11 cellular contexts compared by ENCODE assay signal in genomic region chr21:38170705-38171682, GRCh38.
DNase-seq lines count a peak whose midpoint lies in the region; ATAC-seq and TF ChIP-seq lines count a peak whose summit lies in the region.
"Had no signal": no experiment of that assay in that cellular context is flagged by ENCODE, and none has a peak within 500 bp of the region (broad histone marks: within the 10 kb centered on the region; RNA-seq: fewer than 3 reads in every experiment).

No MANE protein-coding gene starts in this region.

- no peak for ATAC-seq in CD4-positive, alpha-beta T cell (ENCODE audit: poor library complexity)

- peak; percentile 21 for TF ChIP-seq CTCF in osteocyte (IDR thresholded peaks at IDR 0.05)
- TF ChIP-seq CTCF in CD4-positive, alpha-beta T cell (IDR thresholded peaks at IDR 0.05) = no peak

- H3K4me1 Mint-ChIP-seq in osteocyte (ENCODE audit: unreplicated experiment) = peaks cover 59% of the 10 kb centered on the region
- no peaks in the 10 kb centered on the region for H3K4me1 Mint-ChIP-seq in CD4-positive, alpha-beta T cell (ENCODE audit: low read depth)
- H3K4me1 Mint-ChIP-seq: central memory CD8-positive, alpha-beta T cell had no signal

- H3K4me3 ChIP-seq in SJCRH30 = no peak overlapping the region

- CTCF ChIA-PET in CD4-positive, alpha-beta T cell (lab: Charles Lee) = no interaction called here

- H3K27ac ChIP-seq in SJCRH30 = peak overlapping the region; percentile 52
- H3K27ac ChIP-seq in CD4-positive, alpha-beta T cell (ENCODE audit: low read depth, low read length) = no peak overlapping the region

- H3K36me3 ChIP-seq in SJCRH30 = no peaks in the 10 kb centered on the region

- H3K36me3 Mint-ChIP-seq in osteocyte (ENCODE audit: unreplicated experiment) = no peaks in the 10 kb centered on the region
- no peaks in the 10 kb centered on the region for H3K36me3 Mint-ChIP-seq in CD4-positive, alpha-beta T cell (ENCODE audit: low read depth)

- no peaks in the 10 kb centered on the region for H3K9me3 Mint-ChIP-seq in osteocyte (ENCODE audit: unreplicated experiment)
- no peaks in the 10 kb centered on the region for H3K9me3 Mint-ChIP-seq in CD4-positive, alpha-beta T cell
- H3K9me3 Mint-ChIP-seq: central memory CD8-positive, alpha-beta T cell had no signal

- H3K27me3 ChIP-seq in SJCRH30 = no peaks in the 10 kb centered on the region
- no peaks in the 10 kb centered on the region for H3K27me3 ChIP-seq in CD4-positive, alpha-beta T cell (ENCODE audit: control insufficient read depth, insufficient read depth, low read length)

- POLR2A ChIA-PET in CD4-positive, alpha-beta T cell (lab: Charles Lee) = no interaction called here

- no peaks in the 10 kb centered on the region for H3K9me3 ChIP-seq in SJCRH30 (replicated peaks)
- no peaks in the 10 kb centered on the region for H3K9me3 ChIP-seq in CD4-positive, alpha-beta T cell (ENCODE audit: control insufficient read depth, low read length)

- intact Hi-C loops in CD4-positive, alpha-beta T cell (cut with DNase I, micrococcal nuclease) = no loop called here

- peaks cover 18% of the 10 kb centered on the region for H3K4me1 ChIP-seq in SJCRH30

- no peak overlapping the region for H3K4me3 Mint-ChIP-seq in osteocyte (ENCODE audit: unreplicated experiment)
- no peak overlapping the region for H3K4me3 Mint-ChIP-seq in CD4-positive, alpha-beta T cell
- H3K4me3 Mint-ChIP-seq: central memory CD8-positive, alpha-beta T cell had no signal

- DNase-seq in H4 (ENCODE audit: low spot score) = peak; percentile 18
- peak in 1 of 2 experiments; percentile 2 for DNase-seq in SJCRH30
- DNase-seq in fibroblast of peridontal ligament (ENCODE audit: extremely low read depth) = peak; percentile 52
- no peak for DNase-seq in osteocyte (ENCODE audit: extremely low spot score, unreplicated experiment)
- no peak for DNase-seq in CD4-positive, alpha-beta T cell
- DNase-seq in NCI-H510A (lab: John Stamatoyannopoulos, UW) = no peak
- no peak for DNase-seq in NCI-H2029 treated with DMSO at 0.1 percent for 48 hours (lab: John Stamatoyannopoulos, UW)
- no peak for DNase-seq in stimulated activated CD4-positive, alpha-beta T cell treated with anti-CD3 and anti-CD28 coated beads, Interleukin-4, amount 100 ng/mL, for 24 hours
- DNase-seq: GDM1, NCI-H2171 had no signal

- no peaks in the 10 kb centered on the region for H3K27me3 Mint-ChIP-seq in osteocyte (ENCODE audit: unreplicated experiment)
- no peaks in the 10 kb centered on the region for H3K27me3 Mint-ChIP-seq in CD4-positive, alpha-beta T cell

- H3K27ac Mint-ChIP-seq in osteocyte (ENCODE audit: unreplicated experiment) = peak overlapping the region; percentile 87
- no peak overlapping the region for H3K27ac Mint-ChIP-seq in CD4-positive, alpha-beta T cell

Comparison
In these comparisons a context has a peak if more than half of its experiments do, and no peak if none do; other contexts are left out.
1. DNase-seq: peak in H4 (single experiment) and fibroblast of peridontal ligament (single experiment); none in osteocyte (single experiment), CD4-positive, alpha-beta T cell (0 of 10), NCI-H510A (single experiment), NCI-H2029 treated with DMSO at 0.1 percent for 48 hours (single experiment) and stimulated activated CD4-positive, alpha-beta T cell treated with anti-CD3 and anti-CD28 coated beads, Interleukin-4, amount 100 ng/mL, for 24 hours (single experiment).